In genomic region chr14:89325299-89325883, GRCh38 we compare ENCODE assay signal across 19 cellular contexts.
DNase-seq lines count a peak whose midpoint lies in the region; ATAC-seq and TF ChIP-seq lines count a peak whose summit lies in the region.
"Had no signal": no experiment of that assay in that cellular context is flagged by ENCODE, and none has a peak within 500 bp of the region (broad histone marks: within the 10 kb centered on the region; RNA-seq: fewer than 3 reads in every experiment).

No MANE protein-coding gene starts in this region.

- in situ Hi-C loops in GM13977 (cut with MboI; ENCODE audit: low pct_unique_long_range_greater_than_20kb, low sequenced_read_pairs, unreplicated experiment): no loop called here

- no peak overlapping the region for H2BK5ac ChIP-seq in mesendoderm (ENCODE audit: low read length)

- ATAC-seq in GM21423 (IDR thresholded peaks at IDR 0.05; ENCODE audit: unreplicated experiment) (peak; percentile 40), HG03565 (IDR thresholded peaks at IDR 0.05; ENCODE audit: unreplicated experiment) (peak; percentile 45), left colon (no peak)

- H3K9ac ChIP-seq in mesendoderm (ENCODE audit: low read length) (no peak overlapping the region), colonic mucosa (ENCODE audit: low read depth in 2 of 2, low read length in 2 of 2) (no peak overlapping the region)

- intact Hi-C loops in colonic mucosa (cut with DNase I) (no loop called here), left colon (cut with DNase I, micrococcal nuclease) (no loop called here)

- H3K27me3 ChIP-seq in mesendoderm (ENCODE audit: insufficient read depth, low read length, poor library complexity) (no peaks in the 10 kb centered on the region), colonic mucosa (no peaks in the 10 kb centered on the region)
- H3K27me3 ChIP-seq: dorsolateral prefrontal cortex, Peyer's patch, right atrium auricular region, vagina had no signal

- H3K4me1 ChIP-seq in mesendoderm (ENCODE audit: control insufficient read depth, low read depth, low read length) (no peaks in the 10 kb centered on the region), colonic mucosa (no peaks in the 10 kb centered on the region)

- no peak overlapping the region for H3K18ac ChIP-seq in mesendoderm (ENCODE audit: low read length)

- peaks cover 43% of the 10 kb centered on the region for H3K79me2 ChIP-seq in mesendoderm (ENCODE audit: control insufficient read depth, insufficient read depth, low read length)

- no CpG with 5 or more reads among the region's 2 CpGs for WGBS in mesendoderm (ENCODE audit: extremely low coverage, insufficient coverage, low lambda C conversion rate)

- no peaks in the 10 kb centered on the region for H3K9me3 ChIP-seq in colonic mucosa
- H3K9me3 ChIP-seq: left ventricle myocardium inferior, Peyer's patch, right atrium auricular region, vagina had no signal

- no peak overlapping the region for H3K4me2 ChIP-seq in mesendoderm (ENCODE audit: low read length)

- no peak for TF ChIP-seq CTCF in GM13977 (IDR thresholded peaks at IDR 0.05; ENCODE audit: extremely low read depth, insufficient read depth, missing control alignments)
- TF ChIP-seq CTCF in colonic mucosa (IDR thresholded peaks at IDR 0.05): no peak

- H2AK5ac ChIP-seq in mesendoderm (ENCODE audit: low read length): no peak overlapping the region

- peak overlapping the region; percentile 60 for H3K23ac ChIP-seq in mesendoderm (ENCODE audit: low read length)

- no peak overlapping the region for H4K5ac ChIP-seq in mesendoderm (ENCODE audit: low read length)

- DNase-seq in GM13977 (ENCODE audit: low spot score) (peak; percentile 55), mesendoderm (no peak), NCI-H226 (no peak), DMS79 treated with DMSO at 0.1 percent for 48 hours (lab: John Stamatoyannopoulos, UW) (no peak), colonic mucosa (no peak), left colon (no peak)
- DNase-seq: activated CD4-positive, CD25-positive, alpha-beta regulatory T cell treated with anti-CD3 and anti-CD28 coated beads, Interleukin-2, amount 50 U/mL, for 72 hours; dorsolateral prefrontal cortex; hypothalamus; KG1; left ventricle myocardium inferior; NCI-H510A treated with DMSO at 0.1 percent for 48 hours; nephron progenitor cell; Peyer's patch; stimulated activated CD4-positive, alpha-beta T cell treated with anti-CD3 and anti-CD28 coated beads, Interleukin-2, amount 100 ng/mL, for 48 hours had no signal

- H3K79me1 ChIP-seq in mesendoderm (ENCODE audit: low read length): peaks cover 21% of the 10 kb centered on the region

- H3K4me3 ChIP-seq in mesendoderm (ENCODE audit: low read length) (no peak overlapping the region), colonic mucosa (no peak overlapping the region)
- H3K4me3 ChIP-seq: dorsolateral prefrontal cortex, left ventricle myocardium inferior, Peyer's patch, right atrium auricular region, vagina had no signal

- H3K4ac ChIP-seq in mesendoderm (ENCODE audit: low read depth, low read length): no peak overlapping the region

- H4K8ac ChIP-seq in mesendoderm (ENCODE audit: low read depth, low read length): no peak overlapping the region

- no peak overlapping the region for H2BK15ac ChIP-seq in mesendoderm (replicated peaks; ENCODE audit: low read depth)

- H3K56ac ChIP-seq in mesendoderm (ENCODE audit: low read length): no peak overlapping the region

- H3K27ac ChIP-seq in mesendoderm (ENCODE audit: low read depth, low read length) (no peak overlapping the region), colonic mucosa (no peak overlapping the region)
- H3K27ac ChIP-seq: dorsolateral prefrontal cortex, left ventricle myocardium inferior, Peyer's patch, right atrium auricular region, vagina had no signal

- no peak overlapping the region for H2BK120ac ChIP-seq in mesendoderm (ENCODE audit: low read depth, low read length)

- no peaks in the 10 kb centered on the region for H3K36me3 ChIP-seq in mesendoderm (ENCODE audit: control insufficient read depth, insufficient read depth, low read length)
- H3K36me3 ChIP-seq in colonic mucosa: no peaks in the 10 kb centered on the region
- H3K36me3 ChIP-seq: Peyer's patch, right atrium auricular region, vagina had no signal
